ENCODE assay signal across 15 cellular contexts in the genomic region with DNA sequence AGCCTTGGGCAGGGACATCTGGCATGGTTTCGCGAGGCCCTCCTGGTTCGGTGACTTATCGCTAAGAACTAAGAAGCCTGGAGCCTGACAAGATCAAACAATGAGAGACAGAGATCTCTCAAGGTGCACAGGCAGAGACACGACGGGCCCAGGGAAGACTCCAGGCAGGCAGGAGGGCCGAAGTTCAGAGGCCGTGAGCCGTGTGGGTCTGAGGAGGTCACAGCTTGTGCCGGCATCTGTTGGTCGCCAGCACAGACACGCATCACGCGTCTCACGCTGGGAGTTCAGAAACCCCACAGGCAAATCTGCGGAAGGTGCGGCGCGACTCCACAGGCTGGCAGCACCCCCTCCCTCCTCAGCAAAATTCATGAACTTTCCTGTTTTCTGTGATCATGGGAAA.
DNase-seq lines count a peak whose midpoint lies in the region; ATAC-seq and TF ChIP-seq lines count a peak whose summit lies in the region.
"Had no signal": no experiment of that assay in that cellular context is flagged by ENCODE, and none has a peak within 500 bp of the region (broad histone marks: within the 10 kb centered on the region; RNA-seq: fewer than 3 reads in every experiment).

No MANE protein-coding gene starts in this region.

- no peaks in the 10 kb centered on the region for H3K27me3 Mint-ChIP-seq in natural killer cell treated with Interleukin-12 subunit alpha and Interleukin-12 subunit beta and Interleukin-15 and Interleukin-18, amount 100 ng/mL, for 72 hours
- H3K27me3 Mint-ChIP-seq in natural killer cell (ENCODE audit: low read depth in 2 of 2) = no peaks in the 10 kb centered on the region
- H3K27me3 Mint-ChIP-seq: CD4-positive, CD25-positive, alpha-beta regulatory T cell had no signal

- H3K4me1 Mint-ChIP-seq in natural killer cell treated with Interleukin-12 subunit alpha and Interleukin-12 subunit beta and Interleukin-15 and Interleukin-18, amount 100 ng/mL, for 72 hours (ENCODE audit: low read depth in 2 of 2) = no peaks in the 10 kb centered on the region
- no peaks in the 10 kb centered on the region for H3K4me1 Mint-ChIP-seq in natural killer cell
- H3K4me1 Mint-ChIP-seq: CD4-positive, CD25-positive, alpha-beta regulatory T cell had no signal

- ATAC-seq in natural killer cell treated with Interleukin-12 subunit alpha and Interleukin-12 subunit beta and Interleukin-15 and Interleukin-18, amount 100 ng/mL, for 72 hours = no peak
- ATAC-seq in natural killer cell (no peak), HG03457 (IDR thresholded peaks at IDR 0.05; ENCODE audit: unreplicated experiment) (no peak), GM21528 (IDR thresholded peaks at IDR 0.05; ENCODE audit: low FRiP score, unreplicated experiment) (no peak)
- ATAC-seq: HepG2 had no signal

- no peaks in the 10 kb centered on the region for H3K36me3 Mint-ChIP-seq in natural killer cell treated with Interleukin-12 subunit alpha and Interleukin-12 subunit beta and Interleukin-15 and Interleukin-18, amount 100 ng/mL, for 72 hours
- no peaks in the 10 kb centered on the region for H3K36me3 Mint-ChIP-seq in natural killer cell
- H3K36me3 Mint-ChIP-seq: CD4-positive, CD25-positive, alpha-beta regulatory T cell had no signal

- intact Hi-C loops in natural killer cell (cut with micrococcal nuclease) = no loop called here
- intact Hi-C loops in posterior vena cava (cut with DNase I) = no loop called here

- H3K4me3 Mint-ChIP-seq in natural killer cell treated with Interleukin-12 subunit alpha and Interleukin-12 subunit beta and Interleukin-15 and Interleukin-18, amount 100 ng/mL, for 72 hours = no peak overlapping the region
- no peak overlapping the region for H3K4me3 Mint-ChIP-seq in natural killer cell
- H3K4me3 Mint-ChIP-seq: CD4-positive, CD25-positive, alpha-beta regulatory T cell; HFFc6 had no signal

- no peak overlapping the region for H3K27ac Mint-ChIP-seq in natural killer cell treated with Interleukin-12 subunit alpha and Interleukin-12 subunit beta and Interleukin-15 and Interleukin-18, amount 100 ng/mL, for 72 hours
- no peak overlapping the region for H3K27ac Mint-ChIP-seq in natural killer cell
- H3K27ac Mint-ChIP-seq: CD4-positive, CD25-positive, alpha-beta regulatory T cell; HFFc6 had no signal

- H3K9me3 Mint-ChIP-seq in natural killer cell treated with Interleukin-12 subunit alpha and Interleukin-12 subunit beta and Interleukin-15 and Interleukin-18, amount 100 ng/mL, for 72 hours = no peaks in the 10 kb centered on the region
- no peaks in the 10 kb centered on the region for H3K9me3 Mint-ChIP-seq in natural killer cell
- H3K9me3 Mint-ChIP-seq: CD4-positive, CD25-positive, alpha-beta regulatory T cell had no signal

- DNase-seq in natural killer cell treated with Interleukin-12 subunit alpha and Interleukin-12 subunit beta and Interleukin-15 and Interleukin-18, amount 100 ng/mL, for 72 hours (ENCODE audit: low spot score) = peak; percentile 29
- DNase-seq in natural killer cell (no peak), mesenteric fat pad (ENCODE audit: low spot score) (peak; percentile 57), posterior vena cava (ENCODE audit: low spot score) (peak; percentile 72), kidney glomerular epithelial cell (lab: John Stamatoyannopoulos, UW) (no peak)
- DNase-seq: 8988T; AML-193; Calu3; CD4-positive, CD25-positive, alpha-beta regulatory T cell; DMS 273 treated with DMSO at 0.1 percent for 48 hours; GOT3; HFFc6 had no signal

- no peak for TF ChIP-seq CTCF in natural killer cell (IDR thresholded peaks at IDR 0.05)

Comparison
In these comparisons a context has a peak if more than half of its experiments do, and no peak if none do; other contexts are left out.
1. DNase-seq: peak in natural killer cell treated with Interleukin-12 subunit alpha and Interleukin-12 subunit beta and Interleukin-15 and Interleukin-18, amount 100 ng/mL, for 72 hours (single experiment), mesenteric fat pad (single experiment) and posterior vena cava (single experiment); none in natural killer cell (single experiment) and kidney glomerular epithelial cell (single experiment).